Comparison of ENCODE assay signal across 1 cellular context in the genomic region with DNA sequence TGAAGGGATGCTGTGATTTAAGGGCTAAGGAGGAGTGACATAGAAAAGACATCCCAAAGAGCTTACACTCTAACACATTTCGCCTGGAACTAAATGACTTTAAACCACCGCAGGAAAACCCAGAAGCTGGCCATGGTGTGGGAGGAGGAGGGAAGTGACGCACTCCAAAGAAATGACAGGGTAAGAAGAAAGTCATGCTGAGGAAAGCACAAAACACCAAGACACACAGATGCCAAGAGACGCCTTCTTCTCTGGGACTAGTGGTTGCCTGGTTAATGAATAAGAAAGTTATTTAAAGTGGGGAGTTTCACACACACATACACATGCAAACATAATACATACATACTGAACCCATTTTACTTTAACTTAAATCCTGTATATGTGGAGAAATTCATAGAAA.
TF ChIP-seq lines count a peak whose summit lies in the region.

No MANE protein-coding gene starts in this region.

TF ChIP-seq in SK-N-SH, 30 proteins besides CTCF, POLR2A, EP300 and RAD21 (continued from another document):
- TF ChIP-seq ZBTB33 (IDR thresholded peaks at IDR 0.05; ENCODE audit: borderline replicate concordance, low read depth) (no peak), RXRA (IDR thresholded peaks at IDR 0.05; ENCODE audit: borderline replicate concordance, low read depth) (no peak), SIN3A (IDR thresholded peaks at IDR 0.05; ENCODE audit: borderline replicate concordance, low read depth, low read length) (no peak), YY1 (IDR thresholded peaks at IDR 0.05; ENCODE audit: low read depth) (no peak), GATA2 (CRISPR knock-in tag; IDR thresholded peaks at IDR 0.05) (no peak), ELF1 (IDR thresholded peaks at IDR 0.05) (no peak), CHD2 (IDR thresholded peaks at IDR 0.05; ENCODE audit: low read length, partially characterized antibody) (no peak), RCOR1 (IDR thresholded peaks at IDR 0.05; ENCODE audit: low read length) (no peak)
